In the genomic region with DNA sequence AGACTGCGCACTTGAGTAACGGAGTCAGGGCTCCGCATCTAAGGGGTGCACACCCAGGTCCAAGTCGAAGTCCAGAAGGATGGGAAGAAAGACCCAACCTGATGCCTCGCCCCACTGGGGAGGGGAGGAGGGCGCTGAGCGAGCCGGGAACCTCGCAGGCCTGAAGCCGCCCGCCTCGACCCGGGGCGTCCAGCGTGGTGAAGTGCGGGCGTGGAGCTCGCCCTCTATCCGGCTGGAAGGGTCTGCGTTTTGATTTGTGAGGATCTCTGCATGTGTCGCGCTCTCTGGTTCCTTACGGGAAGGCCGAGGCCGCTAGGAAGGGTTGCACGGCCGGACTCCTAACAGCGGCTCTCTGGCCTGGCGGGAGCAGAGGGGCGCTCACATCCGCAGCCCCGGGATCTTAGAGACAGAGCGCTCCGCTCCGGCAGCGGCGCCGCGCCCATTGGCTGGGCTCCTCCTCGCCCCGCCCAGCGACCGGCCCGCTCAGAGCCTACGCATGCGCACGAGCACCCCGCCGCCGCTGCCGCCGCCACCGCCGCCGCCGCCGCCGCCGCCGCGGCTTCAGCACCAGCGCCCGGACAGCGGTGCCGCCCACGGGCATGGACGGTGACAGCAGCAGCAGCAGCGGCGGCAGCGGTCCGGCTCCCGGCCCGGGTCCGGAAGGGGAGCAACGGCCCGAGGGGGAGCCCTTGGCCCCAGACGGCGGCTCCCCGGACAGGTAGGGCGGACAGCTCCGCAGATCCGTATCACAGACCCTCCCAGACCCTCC, we compare ENCODE assay signal across 8 cellular contexts. TPM values are rescaled to one million over a fixed set of nuclear protein-coding genes. Genes with fewer than 3 reads are reported as not detected.
DNase-seq lines count a peak whose midpoint lies in the region; ATAC-seq and TF ChIP-seq lines count a peak whose summit lies in the region.

Gene DISP2, plus strand, starts transcription at position 497 of the 769 bp plus-strand sequence. Its CDS starts 103 bp downstream, at position 600.

- DNase-seq in COR-L47 (lab: John Stamatoyannopoulos, UW) (peak; percentile 88), OCI-M1 (lab: John Stamatoyannopoulos, UW) (peak; percentile 87), activated T-cell treated with anti-CD3 and anti-CD28 coated beads for 4 hours (peak; percentile 83), epithelial cell of esophagus (ENCODE audit: low read depth) (peak; percentile 80)
- peak; percentile 70 to 81 for DNase-seq in stimulated activated CD8-positive, alpha-beta memory T cell treated with anti-CD3 and anti-CD28 coated beads, Interleukin-2, amount 100 ng/mL, for 1 hour (ENCODE audit: low read depth in 2 of 2)

- no peaks in the 10 kb centered on the region for H3K9me3 ChIP-seq in HUES6 (ENCODE audit: control insufficient read depth, insufficient read depth, low read depth, low read length)
- no peaks in the 10 kb centered on the region for H3K9me3 ChIP-seq in mononuclear cell (ENCODE audit: low read depth, low read length)

- peak within 1 kb of the TSS; percentile 59 for H3K9ac ChIP-seq in HUES6 (ENCODE audit: low read length)

- peaks cover 25% of the 10 kb centered on the region for H3K4me1 ChIP-seq in HUES6 (ENCODE audit: control insufficient read depth, insufficient read depth, low read length)
- H3K4me1 ChIP-seq in mononuclear cell (ENCODE audit: insufficient read depth, low read length), result peaks cover 11% of the 10 kb centered on the region

- peak within 1 kb of the TSS; percentile 80 for H3K4me3 ChIP-seq in HUES6 (ENCODE audit: low read depth, low read length)
- H3K4me3 ChIP-seq in epithelial cell of esophagus (ENCODE audit: low read length), result peak within 1 kb of the TSS; percentile 40
- peak within 1 kb of the TSS; percentile 36 for H3K4me3 ChIP-seq in mononuclear cell (ENCODE audit: low read length)

- no peaks in the 10 kb centered on the region for H3K36me3 ChIP-seq in HUES6 (ENCODE audit: control insufficient read depth, insufficient read depth, low read length)

- no peak for TF ChIP-seq CTCF in epithelial cell of esophagus (IDR thresholded peaks at IDR 0.05; ENCODE audit: insufficient read depth, low read depth, low read length, missing control alignments)

- no peak within 1 kb of the TSS for H3K27ac ChIP-seq in HUES6 (ENCODE audit: low read depth, low read length)

- ATAC-seq in GM21447 (IDR thresholded peaks at IDR 0.05; ENCODE audit: unreplicated experiment), result peak; percentile 71

- H3K27me3 ChIP-seq in HUES6 (ENCODE audit: control insufficient read depth, insufficient read depth, low read length), result peaks cover 60% of the 10 kb centered on the region
- no peaks in the 10 kb centered on the region for H3K27me3 ChIP-seq in mononuclear cell (ENCODE audit: insufficient read depth, low read length)

RNA-seq across cellular contexts. Expression of gene DISP2, which starts in this region (rescaled TPM):
- total RNA-seq in mononuclear cell, result under 0.01 TPM
